In genomic region chr4:158962396-158962795, GRCh38 we compare ENCODE assay signal across 18 cellular contexts.
DNase-seq lines count a peak whose midpoint lies in the region; ATAC-seq and TF ChIP-seq lines count a peak whose summit lies in the region.
"Had no signal": no experiment of that assay in that cellular context is flagged by ENCODE, and none has a peak within 500 bp of the region (broad histone marks: within the 10 kb centered on the region; RNA-seq: fewer than 3 reads in every experiment).

No MANE protein-coding gene starts in this region.

- H3K9me3 ChIP-seq in HUES48 (ENCODE audit: control insufficient read depth, insufficient read depth, low read length), result no peaks in the 10 kb centered on the region
- H3K9me3 ChIP-seq in iPS-18a (ENCODE audit: control insufficient read depth, low read depth, low read length), result no peaks in the 10 kb centered on the region
- H3K9me3 ChIP-seq in left ventricle myocardium inferior (replicated peaks), result no peaks in the 10 kb centered on the region
- no peaks in the 10 kb centered on the region for H3K9me3 ChIP-seq in Karpas-422 (ENCODE audit: low read length)
- H3K9me3 ChIP-seq: SJSA1 had no signal

- peak; percentile 28 for DNase-seq in COLO829 (ENCODE audit: low spot score)
- DNase-seq in NCI-H526 treated with DMSO at 0.1 percent for 48 hours (lab: John Stamatoyannopoulos, UW), result peak; percentile 10
- no peak for DNase-seq in left ventricle myocardium inferior
- DNase-seq in Karpas-422, result no peak
- DNase-seq: AML-193; Calu3; CD4-positive, CD25-positive, alpha-beta regulatory T cell; DMS79 treated with DMSO at 0.1 percent for 48 hours; HFFc6; Kasumi-1; NCI-H1105 treated with DMSO at 0.1 percent for 48 hours; NCI-H2081; NCI-H524; T-cell had no signal

- H3K4me3 ChIP-seq in HUES48 (ENCODE audit: low read depth, low read length) (no peak overlapping the region), iPS-18a (ENCODE audit: low read length) (no peak overlapping the region), left ventricle myocardium inferior (no peak overlapping the region), Karpas-422 (ENCODE audit: low read length) (no peak overlapping the region)
- H3K4me3 ChIP-seq: SJSA1 had no signal

- H3K79me2 ChIP-seq in Karpas-422 (ENCODE audit: low read length), result no peaks in the 10 kb centered on the region

- H3K4me2 ChIP-seq in Karpas-422 (ENCODE audit: low read depth, low read length, poor library complexity, severe bottlenecking), result no peak overlapping the region

- H3K9me2 ChIP-seq in Karpas-422 (replicated peaks; ENCODE audit: insufficient read depth, low read length), result no peaks in the 10 kb centered on the region

- H4K20me1 ChIP-seq in Karpas-422 (ENCODE audit: insufficient read depth, low read depth, low read length), result no peaks in the 10 kb centered on the region

- intact Hi-C loops in left ventricle myocardium inferior (cut with micrococcal nuclease), result no loop called here

- H3K27me3 ChIP-seq in HUES48 (ENCODE audit: control insufficient read depth, insufficient read depth, low read length), result no peaks in the 10 kb centered on the region
- H3K27me3 ChIP-seq in iPS-18a (ENCODE audit: control insufficient read depth, insufficient read depth, low read length), result no peaks in the 10 kb centered on the region
- no peaks in the 10 kb centered on the region for H3K27me3 ChIP-seq in left ventricle myocardium inferior (ENCODE audit: low read depth)
- H3K27me3 ChIP-seq in Karpas-422 (ENCODE audit: low read length), result no peaks in the 10 kb centered on the region
- H3K27me3 ChIP-seq: SJSA1 had no signal

- no peak overlapping the region for H2AFZ ChIP-seq in Karpas-422 (ENCODE audit: low read length)

- H3K36me3 ChIP-seq in HUES48 (ENCODE audit: control insufficient read depth, insufficient read depth, low read length), result no peaks in the 10 kb centered on the region
- H3K36me3 ChIP-seq in iPS-18a (ENCODE audit: control insufficient read depth, low read depth, low read length), result no peaks in the 10 kb centered on the region
- no peaks in the 10 kb centered on the region for H3K36me3 ChIP-seq in left ventricle myocardium inferior
- no peaks in the 10 kb centered on the region for H3K36me3 ChIP-seq in Karpas-422 (ENCODE audit: insufficient read depth, low read length)
- H3K36me3 ChIP-seq: SJSA1 had no signal

- peaks cover 34% of the 10 kb centered on the region for H3K4me1 ChIP-seq in HUES48 (ENCODE audit: control insufficient read depth, insufficient read depth, low read length)
- H3K4me1 ChIP-seq in iPS-18a (ENCODE audit: control insufficient read depth, low read depth, low read length), result peaks cover 31% of the 10 kb centered on the region
- H3K4me1 ChIP-seq in left ventricle myocardium inferior, result no peaks in the 10 kb centered on the region
- no peaks in the 10 kb centered on the region for H3K4me1 ChIP-seq in Karpas-422 (ENCODE audit: low read length)
- H3K4me1 ChIP-seq: SJSA1 had no signal

- ATAC-seq in GM18511 (IDR thresholded peaks at IDR 0.05; ENCODE audit: unreplicated experiment), result no peak
- ATAC-seq: T-cell had no signal

- TF ChIP-seq CTCF in left ventricle myocardium inferior (IDR thresholded peaks at IDR 0.05; ENCODE audit: borderline replicate concordance), result no peak

- no peak overlapping the region for H3K9ac ChIP-seq in HUES48 (ENCODE audit: low read depth, low read length)
- H3K9ac ChIP-seq in iPS-18a (ENCODE audit: low read length), result no peak overlapping the region
- H3K9ac ChIP-seq in Karpas-422 (ENCODE audit: low read length), result no peak overlapping the region

- H3K27ac ChIP-seq in HUES48 (ENCODE audit: low read depth, low read length) (peak overlapping the region; percentile 3), iPS-18a (ENCODE audit: low read length) (peak overlapping the region; percentile 42), left ventricle myocardium inferior (replicated peaks) (no peak overlapping the region), Karpas-422 (ENCODE audit: low read length) (no peak overlapping the region)
- H3K27ac ChIP-seq: SJSA1 had no signal

Comparison
In these comparisons a context has a peak if more than half of its experiments do, and no peak if none do; other contexts are left out.
1. DNase-seq: peak in COLO829 (single experiment) and NCI-H526 treated with DMSO at 0.1 percent for 48 hours (single experiment); none in left ventricle myocardium inferior (single experiment) and Karpas-422 (single experiment).
2. H3K27ac ChIP-seq: peak in HUES48 (single experiment) and iPS-18a (single experiment); none in left ventricle myocardium inferior (single experiment) and Karpas-422 (single experiment).